27 cellular contexts compared by ENCODE assay signal in the genomic region with DNA sequence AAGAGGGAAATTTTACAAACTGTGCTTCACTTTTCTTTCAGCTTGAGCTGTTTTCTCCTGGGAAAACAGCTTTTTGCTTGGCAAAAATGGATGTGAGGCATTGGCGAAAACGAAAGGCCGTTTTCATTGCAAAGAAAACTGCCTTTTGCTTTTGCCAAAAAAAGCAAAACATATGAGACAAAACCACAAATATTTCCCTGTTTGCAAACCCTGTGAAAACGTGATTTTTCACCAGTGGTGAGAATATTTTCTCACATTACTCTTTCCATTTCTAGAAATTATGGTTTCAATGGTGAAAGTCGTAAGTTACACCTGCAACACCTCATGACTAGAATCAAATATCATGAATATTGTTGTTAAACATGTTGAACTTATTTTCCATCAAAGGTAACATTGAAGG.
DNase-seq lines count a peak whose midpoint lies in the region; ATAC-seq and TF ChIP-seq lines count a peak whose summit lies in the region.
"Had no signal": no experiment of that assay in that cellular context is flagged by ENCODE, and none has a peak within 500 bp of the region (broad histone marks: within the 10 kb centered on the region; RNA-seq: fewer than 3 reads in every experiment).

No MANE protein-coding gene starts in this region.

- H2AFZ ChIP-seq in KMS-11 (ENCODE audit: low read depth) = no peak overlapping the region

- no peaks in the 10 kb centered on the region; the same call in 1 of the 2 replicates for H3K9me3 Mint-ChIP-seq in HFFc6
- H3K9me3 Mint-ChIP-seq: activated naive CD8-positive, alpha-beta T cell treated with anti-CD3 and anti-CD28 coated beads, Interleukin-2, amount 10 ng/mL, durations not matched to agents 7 days and 5 days; stimulated activated effector memory CD8-positive, alpha-beta T cell treated with anti-CD3 and anti-CD28 coated beads, Interleukin-12 subunit alpha, Interleukin-12 subunit beta, amount 100 ng/mL, for 72 hours; T-helper 1 cell treated with Interleukin-12 subunit alpha and Interleukin-12 subunit beta and Interleukin-4 antibody, amounts not matched to agents 30 μg/mL and 1 μg/mL, for 36 hours had no signal

- H3K36me3 Mint-ChIP-seq in HFFc6 (ENCODE audit: low read depth) = no peaks in the 10 kb centered on the region
- H3K36me3 Mint-ChIP-seq: activated naive CD8-positive, alpha-beta T cell treated with anti-CD3 and anti-CD28 coated beads, Interleukin-2, amount 10 ng/mL, durations not matched to agents 7 days and 5 days; brain; naive B cell; stimulated activated effector memory CD8-positive, alpha-beta T cell treated with anti-CD3 and anti-CD28 coated beads, Interleukin-12 subunit alpha, Interleukin-12 subunit beta, amount 100 ng/mL, for 72 hours had no signal

- TF ChIP-seq CTCF in KMS-11 (conservative IDR thresholded peaks at IDR 0.05; ENCODE audit: low read depth, low read length) (no peak), cardiac fibroblast (IDR thresholded peaks at IDR 0.05; ENCODE audit: low read depth, low read length) (no peak), HFFc6 (IDR thresholded peaks at IDR 0.05) (no peak)

- H3K4me3 ChIP-seq in KMS-11 (IDR thresholded peaks at IDR 0.05; ENCODE audit: insufficient read depth, low read depth, low read length) (no peak overlapping the region), cardiac fibroblast (replicated peaks in 1 of 2; ENCODE audit: low read depth in 2 of 2, low read length in 2 of 2) (no peak overlapping the region)
- H3K4me3 ChIP-seq: coronary artery, esophagus muscularis mucosa, vagina had no signal

- H3K9ac ChIP-seq in KMS-11 = no peak overlapping the region

- no peaks in the 10 kb centered on the region for H3K79me2 ChIP-seq in KMS-11 (ENCODE audit: insufficient read depth, low read depth)

- DNase-seq in AG20443 (ENCODE audit: low spot score) = peak; percentile 30
- DNase-seq in cardiac fibroblast (ENCODE audit: low read depth in 2 of 2) = peak; percentile 25 to 66
- peak; percentile 36 for DNase-seq in iris pigment epithelial cell (ENCODE audit: low read depth)
- no peak for DNase-seq in NCI-H2029 treated with DMSO at 0.1 percent for 48 hours (lab: John Stamatoyannopoulos, UW)
- no peak for DNase-seq in HFFc6
- DNase-seq: activated CD4-positive, alpha-beta T cell treated with anti-CD3 and anti-CD28 coated beads for 1 hour; activated CD8-positive, alpha-beta T cell treated with anti-CD3 and anti-CD28 coated beads, Interleukin-2, amount 10 ng/mL, durations not matched to agents 7 days and 5 days; activated effector memory CD4-positive, alpha-beta T cell treated with anti-CD3 and anti-CD28 coated beads, Interleukin-2, amount 50 U/mL, for 16 hours; activated naive CD8-positive, alpha-beta T cell treated with anti-CD3 and anti-CD28 coated beads, Interleukin-2, amount 10 ng/mL, durations not matched to agents 7 days and 5 days; left cardiac atrium; mesendoderm; naive B cell; NCI-H1436; NCI-H510A treated with DMSO at 0.1 percent for 48 hours; nucleus accumbens; small intestine; stimulated activated CD4-positive, alpha-beta T cell treated with anti-CD3 and anti-CD28 coated beads, Interleukin-2, amount 100 ng/mL, for 48 hours had no signal

- H3K4me2 ChIP-seq in KMS-11 = peak overlapping the region; percentile 19; the same call in 1 of the 2 replicates

- no peaks in the 10 kb centered on the region for H3K4me1 ChIP-seq in KMS-11 (ENCODE audit: low read depth, poor library complexity, severe bottlenecking)
- H3K4me1 ChIP-seq: esophagus muscularis mucosa, vagina had no signal

- H3K27ac ChIP-seq in KMS-11 = no peak overlapping the region
- H3K27ac ChIP-seq: coronary artery, esophagus muscularis mucosa, RWPE1, vagina had no signal

- no peak overlapping the region for H3K27ac Mint-ChIP-seq in HFFc6
- H3K27ac Mint-ChIP-seq: activated CD8-positive, alpha-beta T cell treated with anti-CD3 and anti-CD28 coated beads, Interleukin-2, amount 10 ng/mL, durations not matched to agents 7 days and 5 days; activated naive CD8-positive, alpha-beta T cell treated with anti-CD3 and anti-CD28 coated beads, Interleukin-2, amount 10 ng/mL, durations not matched to agents 7 days and 5 days; brain; naive B cell; stimulated activated effector memory CD8-positive, alpha-beta T cell treated with anti-CD3 and anti-CD28 coated beads, Interleukin-12 subunit alpha, Interleukin-12 subunit beta, amount 100 ng/mL, for 72 hours; T-helper 1 cell treated with Interleukin-12 subunit alpha and Interleukin-12 subunit beta and Interleukin-4 antibody, amounts not matched to agents 30 μg/mL and 1 μg/mL, for 36 hours had no signal

- no peaks in the 10 kb centered on the region for H3K27me3 ChIP-seq in KMS-11 (ENCODE audit: insufficient read depth, low read depth)
- H3K27me3 ChIP-seq: vagina had no signal

- H3K4me3 Mint-ChIP-seq in HFFc6 = no peak overlapping the region
- H3K4me3 Mint-ChIP-seq: activated CD8-positive, alpha-beta T cell treated with anti-CD3 and anti-CD28 coated beads, Interleukin-2, amount 10 ng/mL, durations not matched to agents 7 days and 5 days; activated naive CD8-positive, alpha-beta T cell treated with anti-CD3 and anti-CD28 coated beads, Interleukin-2, amount 10 ng/mL, durations not matched to agents 7 days and 5 days; brain; naive B cell; stimulated activated effector memory CD8-positive, alpha-beta T cell treated with anti-CD3 and anti-CD28 coated beads, Interleukin-12 subunit alpha, Interleukin-12 subunit beta, amount 100 ng/mL, for 72 hours; T-helper 1 cell treated with Interleukin-12 subunit alpha and Interleukin-12 subunit beta and Interleukin-4 antibody, amounts not matched to agents 30 μg/mL and 1 μg/mL, for 36 hours had no signal

- peaks cover 5% of the 10 kb centered on the region; the same call in 1 of the 2 replicates for H3K4me1 Mint-ChIP-seq in HFFc6 (ENCODE audit: low read depth)
- H3K4me1 Mint-ChIP-seq: activated naive CD8-positive, alpha-beta T cell treated with anti-CD3 and anti-CD28 coated beads, Interleukin-2, amount 10 ng/mL, durations not matched to agents 7 days and 5 days; brain; naive B cell; stimulated activated effector memory CD8-positive, alpha-beta T cell treated with anti-CD3 and anti-CD28 coated beads, Interleukin-12 subunit alpha, Interleukin-12 subunit beta, amount 100 ng/mL, for 72 hours had no signal

- H3K36me3 ChIP-seq in KMS-11 (ENCODE audit: insufficient read depth) = no peaks in the 10 kb centered on the region
- H3K36me3 ChIP-seq: esophagus muscularis mucosa, vagina had no signal

- H4K20me1 ChIP-seq in KMS-11 (ENCODE audit: insufficient read depth) = no peaks in the 10 kb centered on the region

- no peak for ATAC-seq in GM21737 (IDR thresholded peaks at IDR 0.05; ENCODE audit: unreplicated experiment)
- no peak for ATAC-seq in HG02840 (IDR thresholded peaks at IDR 0.05; ENCODE audit: low FRiP score, unreplicated experiment)
- ATAC-seq: activated CD8-positive, alpha-beta T cell treated with anti-CD3 and anti-CD28 coated beads, Interleukin-2, amount 10 ng/mL, durations not matched to agents 7 days and 5 days; left cardiac atrium; stimulated activated effector memory CD8-positive, alpha-beta T cell treated with anti-CD3 and anti-CD28 coated beads, Interleukin-12 subunit alpha, Interleukin-12 subunit beta, amount 100 ng/mL, for 72 hours had no signal

- peaks cover 2% of the 10 kb centered on the region for H3K27me3 Mint-ChIP-seq in HFFc6 (ENCODE audit: insufficient read depth)
- H3K27me3 Mint-ChIP-seq: activated naive CD8-positive, alpha-beta T cell treated with anti-CD3 and anti-CD28 coated beads, Interleukin-2, amount 10 ng/mL, durations not matched to agents 7 days and 5 days had no signal

Comparison
In these comparisons a context has a peak if more than half of its experiments do, and no peak if none do; other contexts are left out.
1. DNase-seq: peak in AG20443 (single experiment), cardiac fibroblast (2 of 2) and iris pigment epithelial cell (single experiment); none in NCI-H2029 treated with DMSO at 0.1 percent for 48 hours (single experiment) and HFFc6 (single experiment).